ENCODE assay signal across 8 cellular contexts in the genomic region with DNA sequence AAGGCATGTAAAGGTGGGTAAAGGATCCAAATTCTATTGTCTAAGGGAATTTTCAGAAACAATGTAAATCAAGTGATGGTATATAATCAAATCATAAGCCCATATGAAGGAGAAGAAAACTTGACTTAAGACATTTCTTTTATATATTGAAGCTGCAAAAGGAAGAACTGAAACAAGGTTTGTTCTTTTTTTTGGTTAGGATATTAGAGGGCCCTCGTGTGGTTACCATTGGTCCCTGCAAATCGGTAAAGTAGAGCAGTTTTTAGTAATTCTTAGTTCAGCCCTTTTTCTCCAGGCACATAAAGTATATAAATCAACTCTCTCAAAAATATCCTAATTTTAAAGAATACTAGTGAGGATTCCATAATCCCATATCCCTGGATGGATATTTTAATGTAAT.
DNase-seq lines count a peak whose midpoint lies in the region; ATAC-seq and TF ChIP-seq lines count a peak whose summit lies in the region.

No MANE protein-coding gene starts in this region.

- TF ChIP-seq CTCF in lower lobe of right lung (IDR thresholded peaks at IDR 0.05) = peak; percentile 60

- H3K36me3 ChIP-seq in adipocyte (ENCODE audit: control insufficient read depth, insufficient read depth, low read length, severe bottlenecking) (no peaks in the 10 kb centered on the region), lower lobe of right lung (peaks cover 3% of the 10 kb centered on the region), MG63 (no peaks in the 10 kb centered on the region; the same call in 1 of the 2 replicates)

- ATAC-seq in lower lobe of right lung = peak; percentile 56 to 60
- ATAC-seq in GM19023 (IDR thresholded peaks at IDR 0.05; ENCODE audit: unreplicated experiment) = no peak
- ATAC-seq in HG02623 (IDR thresholded peaks at IDR 0.05; ENCODE audit: unreplicated experiment) = no peak

- DNase-seq in NCI-H146 treated with DMSO at 0.1 percent for 48 hours (lab: John Stamatoyannopoulos, UW; ENCODE audit: unreplicated experiment) (peak; percentile 3), NCI-H146 (lab: John Stamatoyannopoulos, UW) (no peak), LHCN-M2 (ENCODE audit: low read depth) (peak; percentile 63), adipocyte (ENCODE audit: low read depth) (peak; percentile 78), lower lobe of right lung (no peak), MG63 (no peak)

- no peaks in the 10 kb centered on the region for H3K27me3 ChIP-seq in adipocyte (replicated peaks; ENCODE audit: control insufficient read depth, insufficient read depth, low read length)
- H3K27me3 ChIP-seq in lower lobe of right lung (ENCODE audit: low read depth) = no peaks in the 10 kb centered on the region
- H3K27me3 ChIP-seq in MG63 = no peaks in the 10 kb centered on the region

- H3K9ac ChIP-seq in adipocyte (ENCODE audit: low read length) = peak overlapping the region; percentile 47

- H3K27ac ChIP-seq in lower lobe of right lung = no peak overlapping the region

- intact Hi-C loops in lower lobe of right lung (cut with DNase I) = no loop called here

- peak overlapping the region; percentile 12 for H3K4me3 ChIP-seq in adipocyte (ENCODE audit: low read length)
- H3K4me3 ChIP-seq in lower lobe of right lung = no peak overlapping the region
- no peak overlapping the region for H3K4me3 ChIP-seq in MG63

- peaks cover 38% of the 10 kb centered on the region for H3K4me1 ChIP-seq in adipocyte (ENCODE audit: control insufficient read depth, insufficient read depth, low read length)
- H3K4me1 ChIP-seq in lower lobe of right lung = peaks cover 35% of the 10 kb centered on the region

- H3K9me3 ChIP-seq in adipocyte (ENCODE audit: control insufficient read depth, low read length) = no peaks in the 10 kb centered on the region
- H3K9me3 ChIP-seq in lower lobe of right lung = no peaks in the 10 kb centered on the region
- no peaks in the 10 kb centered on the region for H3K9me3 ChIP-seq in MG63

Comparison
In these comparisons a context has a peak if more than half of its experiments do, and no peak if none do; other contexts are left out.
1. DNase-seq: peak in NCI-H146 treated with DMSO at 0.1 percent for 48 hours (single experiment), LHCN-M2 (single experiment) and adipocyte (single experiment); none in NCI-H146 (single experiment), lower lobe of right lung (single experiment) and MG63 (single experiment).
2. ATAC-seq: peak in lower lobe of right lung (2 of 2); none in GM19023 (single experiment) and HG02623 (single experiment).